27 cellular contexts compared by ENCODE assay signal in the genomic region with DNA sequence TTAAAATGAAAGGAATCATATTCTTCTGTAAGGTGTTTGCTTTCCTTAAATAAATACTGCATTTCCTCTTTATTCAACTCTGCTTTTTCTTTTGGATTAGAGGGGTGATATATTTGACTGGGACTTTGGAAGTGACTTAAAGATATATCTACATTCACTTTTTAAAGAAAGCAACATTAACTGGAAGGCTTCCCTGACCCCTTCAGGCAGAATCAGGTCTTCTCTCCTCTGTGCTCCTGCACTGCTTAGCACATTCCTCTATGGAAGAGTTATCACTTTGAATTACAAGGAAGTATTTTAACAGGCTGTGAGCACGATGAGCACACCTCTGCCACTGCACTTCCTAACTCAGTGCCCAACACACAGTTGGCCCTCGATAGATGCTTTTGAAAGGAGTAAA. TPM values are rescaled to one million over a fixed set of nuclear protein-coding genes. Genes with fewer than 3 reads are reported as not detected.
"Had no signal": no experiment of that assay in that cellular context is flagged by ENCODE, and none has a peak within 500 bp of the region (broad histone marks: within the 10 kb centered on the region; RNA-seq: fewer than 3 reads in every experiment).

No MANE protein-coding gene starts in this region.

- DNase-seq: activated CD4-positive, alpha-beta T cell treated with anti-CD3 and anti-CD28 coated beads for 1 hour; activated CD4-positive, alpha-beta T cell treated with anti-CD3 and anti-CD28 coated beads, Interleukin-2, amount 50 U/mL, for 1 hour; activated CD8-positive, alpha-beta memory T cell treated with anti-CD3 and anti-CD28 coated beads for 24 hours; activated CD8-positive, alpha-beta memory T cell treated with anti-CD3 and anti-CD28 coated beads, Interleukin-2, amount 50 U/mL, for 4 hours; activated naive CD4-positive, alpha-beta T cell; activated T-cell treated with anti-CD3 and anti-CD28 coated beads, Interleukin-2, amount 50 U/mL, for 4 hours; cerebellar nuclear complex; heart left ventricle; kidney; lower lobe of right lung; naive thymus-derived CD4-positive, alpha-beta T cell; stimulated activated CD4-positive, alpha-beta T cell treated with anti-CD3 and anti-CD28 coated beads, Interleukin-12 subunit alpha, Interleukin-12 subunit beta, amount 100 ng/mL, for 4 hours; stimulated activated CD4-positive, alpha-beta T cell treated with anti-CD3 and anti-CD28 coated beads, Interleukin-4, amount 100 ng/mL, for 4 hours; stimulated activated naive CD8-positive, alpha-beta T cell treated with anti-CD3 and anti-CD28 coated beads, Interleukin-15, Interleukin-2, amounts not matched to agents 100 U/mL and 50 U/mL, for 24 hours; T-helper 2 cell; upper lobe of left lung; WERI-Rb-1 had no signal

- H3K4me1 ChIP-seq: heart left ventricle, lower lobe of right lung, prostate gland, right atrium auricular region, upper lobe of left lung had no signal

- H3K27me3 ChIP-seq: right atrium auricular region, upper lobe of left lung had no signal

- ATAC-seq: activated T-cell treated with anti-CD3 and anti-CD28 coated beads, Interleukin-2, amount 50 U/mL, for 4 hours; heart left ventricle; lower lobe of right lung; naive thymus-derived CD4-positive, alpha-beta T cell; stimulated activated naive CD8-positive, alpha-beta T cell treated with anti-CD3 and anti-CD28 coated beads, Interleukin-15, Interleukin-2, amounts not matched to agents 100 U/mL and 50 U/mL, for 24 hours had no signal

- H3K27ac ChIP-seq: coronary artery, heart left ventricle, lower lobe of right lung, prostate gland, right atrium auricular region, upper lobe of left lung, WERI-Rb-1 had no signal

- H3K9me3 ChIP-seq: heart left ventricle, lower lobe of right lung, prostate gland, right atrium auricular region, upper lobe of left lung had no signal

- H3K36me3 ChIP-seq: heart left ventricle, lower lobe of right lung, prostate gland, right atrium auricular region, upper lobe of left lung, WERI-Rb-1 had no signal

- H3K4me3 ChIP-seq: coronary artery, heart left ventricle, lower lobe of right lung, prostate gland, right atrium auricular region, upper lobe of left lung had no signal

RNA-seq across cellular contexts. Expression of gene POU3F2, which starts 59.2 kb away (rescaled TPM):
- total RNA-seq: activated T-cell treated with anti-CD3 and anti-CD28 coated beads, Interleukin-2, amount 50 U/mL, for 4 hours; activated T-helper 2 cell treated with anti-CD3 and anti-CD28 coated beads, Interferon-gamma antibody, Interleukin-2, Interleukin-4, amounts not matched to agents 10 μg/mL and 5 μg/mL and 100 μg/mL, durations not matched to agents 14 hours and 24 hours and 36 hours; epithelial cell of proximal tubule; fibroblast of villous mesenchyme; heart left ventricle; kidney; lower lobe of right lung; mesenteric fat pad; mucosa of gallbladder; naive thymus-derived CD4-positive, alpha-beta T cell; osteocyte; prostate gland; right atrium auricular region; subcutaneous adipose tissue; upper lobe of left lung had no signal
- polyA plus RNA-seq: naive thymus-derived CD4-positive, alpha-beta T cell had no signal
